ENCODE assay signal across 10 cellular contexts in genomic region chr1:182413969-182414368, GRCh38. TPM values are rescaled to one million over a fixed set of nuclear protein-coding genes. Genes with fewer than 3 reads are reported as not detected.
"Had no signal": no experiment of that assay in that cellular context is flagged by ENCODE, and none has a peak within 500 bp of the region (broad histone marks: within the 10 kb centered on the region; RNA-seq: fewer than 3 reads in every experiment).

No MANE protein-coding gene starts in this region.

- H3K36me3 Mint-ChIP-seq: IgD-negative memory B cell had no signal

- H3K9ac ChIP-seq: KMS-11 had no signal

- H3K4me2 ChIP-seq: KMS-11 had no signal

- FAIRE-seq: HepG2, HTR-8/SVneo had no signal

- DNase-seq: IMR-90, KBM-7, KG1 had no signal

- H3K27ac Mint-ChIP-seq: IgD-negative memory B cell had no signal

- H3K4me1 Mint-ChIP-seq: IgD-negative memory B cell had no signal

- H3K27ac ChIP-seq: HL-60, KMS-11 had no signal

- ATAC-seq: HepG2 had no signal

- H3K4me3 Mint-ChIP-seq: IgD-negative memory B cell had no signal

RNA-seq across cellular contexts. Expression of gene TEDDM1, which starts 13.5 kb away (rescaled TPM):
- total RNA-seq: HepG2, HT-29, HT1080, IMR-90 had no signal
- polyA plus RNA-seq: HepG2, IMR-90 had no signal

RNA-seq across cellular contexts. Expression of gene RGSL1, which starts 36.0 kb away (rescaled TPM):
- total RNA-seq: HepG2, HT-29, IMR-90 had no signal
- polyA plus RNA-seq: HepG2, IgD-negative memory B cell, IMR-90 had no signal
